1 cellular context compared by ENCODE assay signal in genomic region chr1:203663294-203663693, GRCh38.
A peak's percentile ranks its signal among the peaks of the same experiment; 100 is the strongest.
TF ChIP-seq lines count a peak whose summit lies in the region.

No MANE protein-coding gene starts in this region.

TF ChIP-seq in GM12878, 131 proteins besides CTCF, POLR2A, EP300 and RAD21 (continued from another document):
- TF ChIP-seq E4F1 (IDR thresholded peaks at IDR 0.05; ENCODE audit: borderline replicate concordance, partially characterized antibody) = no peak
- no peak for TF ChIP-seq BACH1 (IDR thresholded peaks at IDR 0.05; ENCODE audit: borderline replicate concordance)
- TF ChIP-seq SKIL (IDR thresholded peaks at IDR 0.05; ENCODE audit: low read depth, poor library complexity, severe bottlenecking) = no peak
- TF ChIP-seq HDGF (IDR thresholded peaks at IDR 0.05) = no peak
- TF ChIP-seq TARDBP (IDR thresholded peaks at IDR 0.05; ENCODE audit: borderline replicate concordance) = no peak
- peak; percentile 46; the same call in 1 of the 2 replicates for TF ChIP-seq IKZF1 (conservative IDR thresholded peaks at IDR 0.05)
- peak; percentile 41; the same call in 1 of the 2 replicates for TF ChIP-seq RELB (IDR thresholded peaks at IDR 0.05; ENCODE audit: low read depth)
- TF ChIP-seq RBBP5 (conservative IDR thresholded peaks at IDR 0.05) = no peak
- no peak for TF ChIP-seq POU2F2 (IDR thresholded peaks at IDR 0.05; ENCODE audit: borderline replicate concordance, low read depth, low read length)
- TF ChIP-seq EED (IDR thresholded peaks at IDR 0.05; ENCODE audit: low read depth) = peak; percentile 33; the same call in 1 of the 2 replicates
- TF ChIP-seq ZNF384 (IDR thresholded peaks at IDR 0.05; ENCODE audit: borderline replicate concordance, low read depth, low read length) = no peak
- TF ChIP-seq MTA3 (IDR thresholded peaks at IDR 0.05; ENCODE audit: borderline replicate concordance, low read length) = no peak
- TF ChIP-seq MTA2 (IDR thresholded peaks at IDR 0.05; ENCODE audit: low read depth) = peak; percentile 29; the same call in 1 of the 2 replicates
- TF ChIP-seq TCF7 (IDR thresholded peaks at IDR 0.05; ENCODE audit: borderline replicate concordance) = no peak
- TF ChIP-seq ZBTB4 (CRISPR knock-in tag; IDR thresholded peaks at IDR 0.05) = no peak
- TF ChIP-seq IRF5 (IDR thresholded peaks at IDR 0.05; ENCODE audit: borderline replicate concordance) = no peak
- TF ChIP-seq STAT3 (IDR thresholded peaks at IDR 0.05; ENCODE audit: low read depth, low read length) = no peak
- TF ChIP-seq BCL11A (IDR thresholded peaks at IDR 0.05; ENCODE audit: low read depth, low read length) = no peak
- TF ChIP-seq HDAC6 (IDR thresholded peaks at IDR 0.05; ENCODE audit: unreplicated experiment) = no peak
- TF ChIP-seq IKZF2 (IDR thresholded peaks at IDR 0.05) = peak; percentile 58 to 81; a peak in 3 of 4 replicates
- TF ChIP-seq NRF1 (conservative IDR thresholded peaks at IDR 0.05; ENCODE audit: low read depth, low read length) = no peak
- TF ChIP-seq IRF3 (IDR thresholded peaks at IDR 0.05) = no peak
- no peak for TF ChIP-seq YY1 (IDR thresholded peaks at IDR 0.05; ENCODE audit: low read depth, low read length)
- TF ChIP-seq TAF1 (IDR thresholded peaks at IDR 0.05; ENCODE audit: borderline replicate concordance, low read depth, low read length) = no peak
- TF ChIP-seq RUNX3 (IDR thresholded peaks at IDR 0.05; ENCODE audit: low read length) = peak; percentile 65
- peak; percentile 57; the same call in 1 of the 2 replicates for TF ChIP-seq NBN (IDR thresholded peaks at IDR 0.05)
- no peak for TF ChIP-seq SRF (IDR thresholded peaks at IDR 0.05; ENCODE audit: low read depth in 2 of 2, low read length in 2 of 2)
- TF ChIP-seq FOXK2 (IDR thresholded peaks at IDR 0.05) = no peak
- no peak for TF ChIP-seq CBFB (IDR thresholded peaks at IDR 0.05; ENCODE audit: low read depth)
- no peak for TF ChIP-seq NFXL1 (IDR thresholded peaks at IDR 0.05; ENCODE audit: borderline replicate concordance)
- no peak for TF ChIP-seq SREBF2 (IDR thresholded peaks at IDR 0.05; ENCODE audit: low read length)
- TF ChIP-seq CBX3 (IDR thresholded peaks at IDR 0.05; ENCODE audit: borderline replicate concordance, low read depth) = no peak
- TF ChIP-seq SP1 (IDR thresholded peaks at IDR 0.05; ENCODE audit: low read depth, low read length) = no peak
- peak; percentile 53; the same call in 1 of the 2 replicates for TF ChIP-seq SPI1 (IDR thresholded peaks at IDR 0.05; ENCODE audit: borderline replicate concordance, insufficient read depth, low read depth, low read length)
- TF ChIP-seq ZBTB33 (IDR thresholded peaks at IDR 0.05) = no peak
- TF ChIP-seq GATAD2B (conservative IDR thresholded peaks at IDR 0.05; ENCODE audit: low read depth) = no peak
- peak; percentile 51; the same call in 1 of the 2 replicates for TF ChIP-seq ATF7 (IDR thresholded peaks at IDR 0.05; ENCODE audit: low read depth)
- peak; percentile 20; the same call in 1 of the 2 replicates for TF ChIP-seq PKNOX1 (IDR thresholded peaks at IDR 0.05)
- TF ChIP-seq ZZZ3 (IDR thresholded peaks at IDR 0.05; ENCODE audit: control insufficient read depth, insufficient read length, low read depth) = no peak
TF ChIP-seq in GM12878: peak in this region for 10.
